1 cellular context compared by ENCODE assay signal in the genomic region with DNA sequence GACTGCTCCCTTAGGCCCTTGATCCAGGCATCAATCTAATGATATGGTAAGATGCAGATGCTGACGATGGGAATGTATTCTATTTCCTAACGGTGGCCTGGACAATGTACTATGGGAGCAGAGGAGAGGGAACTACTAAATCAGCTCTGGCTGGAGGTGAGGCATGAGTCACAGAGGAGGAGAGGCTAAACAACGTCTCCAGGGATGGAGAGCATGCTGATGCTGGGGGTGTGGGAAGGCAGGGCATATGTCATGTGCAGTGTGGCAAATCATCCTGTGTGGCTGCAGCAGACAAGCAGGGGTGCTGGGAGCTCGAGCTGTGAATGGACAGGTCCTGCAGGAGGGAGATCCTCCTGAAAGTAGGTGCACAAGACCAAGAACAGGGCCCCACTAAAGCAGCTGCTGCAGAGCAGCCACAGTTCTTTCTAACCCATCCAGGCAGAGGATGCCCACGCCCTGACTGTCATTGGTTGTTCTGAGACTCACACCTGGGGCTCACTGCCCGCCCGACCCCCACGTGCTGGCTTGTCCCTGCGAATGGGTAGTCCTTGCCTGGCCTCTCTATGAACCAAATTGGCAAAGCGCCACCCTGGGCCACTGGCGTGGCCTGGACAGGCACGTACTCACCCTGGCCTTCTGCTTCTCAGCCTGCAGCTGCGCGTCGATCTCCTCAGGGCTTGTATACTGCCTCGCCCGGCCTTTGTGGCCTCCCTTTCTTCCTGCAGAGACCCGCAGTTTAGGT.
TF ChIP-seq lines count a peak whose summit lies in the region.

No MANE protein-coding gene starts in this region.

TF ChIP-seq in GM23338, 12 proteins besides CTCF, POLR2A, EP300 and RAD21 (continued from another document):
- TF ChIP-seq JUNB (IDR thresholded peaks at IDR 0.05; ENCODE audit: unreplicated experiment) (no peak), CREB1 (CRISPR knock-in tag; IDR thresholded peaks at IDR 0.05; ENCODE audit: low read depth) (no peak)
- TF ChIP-seq, protein P1, sequence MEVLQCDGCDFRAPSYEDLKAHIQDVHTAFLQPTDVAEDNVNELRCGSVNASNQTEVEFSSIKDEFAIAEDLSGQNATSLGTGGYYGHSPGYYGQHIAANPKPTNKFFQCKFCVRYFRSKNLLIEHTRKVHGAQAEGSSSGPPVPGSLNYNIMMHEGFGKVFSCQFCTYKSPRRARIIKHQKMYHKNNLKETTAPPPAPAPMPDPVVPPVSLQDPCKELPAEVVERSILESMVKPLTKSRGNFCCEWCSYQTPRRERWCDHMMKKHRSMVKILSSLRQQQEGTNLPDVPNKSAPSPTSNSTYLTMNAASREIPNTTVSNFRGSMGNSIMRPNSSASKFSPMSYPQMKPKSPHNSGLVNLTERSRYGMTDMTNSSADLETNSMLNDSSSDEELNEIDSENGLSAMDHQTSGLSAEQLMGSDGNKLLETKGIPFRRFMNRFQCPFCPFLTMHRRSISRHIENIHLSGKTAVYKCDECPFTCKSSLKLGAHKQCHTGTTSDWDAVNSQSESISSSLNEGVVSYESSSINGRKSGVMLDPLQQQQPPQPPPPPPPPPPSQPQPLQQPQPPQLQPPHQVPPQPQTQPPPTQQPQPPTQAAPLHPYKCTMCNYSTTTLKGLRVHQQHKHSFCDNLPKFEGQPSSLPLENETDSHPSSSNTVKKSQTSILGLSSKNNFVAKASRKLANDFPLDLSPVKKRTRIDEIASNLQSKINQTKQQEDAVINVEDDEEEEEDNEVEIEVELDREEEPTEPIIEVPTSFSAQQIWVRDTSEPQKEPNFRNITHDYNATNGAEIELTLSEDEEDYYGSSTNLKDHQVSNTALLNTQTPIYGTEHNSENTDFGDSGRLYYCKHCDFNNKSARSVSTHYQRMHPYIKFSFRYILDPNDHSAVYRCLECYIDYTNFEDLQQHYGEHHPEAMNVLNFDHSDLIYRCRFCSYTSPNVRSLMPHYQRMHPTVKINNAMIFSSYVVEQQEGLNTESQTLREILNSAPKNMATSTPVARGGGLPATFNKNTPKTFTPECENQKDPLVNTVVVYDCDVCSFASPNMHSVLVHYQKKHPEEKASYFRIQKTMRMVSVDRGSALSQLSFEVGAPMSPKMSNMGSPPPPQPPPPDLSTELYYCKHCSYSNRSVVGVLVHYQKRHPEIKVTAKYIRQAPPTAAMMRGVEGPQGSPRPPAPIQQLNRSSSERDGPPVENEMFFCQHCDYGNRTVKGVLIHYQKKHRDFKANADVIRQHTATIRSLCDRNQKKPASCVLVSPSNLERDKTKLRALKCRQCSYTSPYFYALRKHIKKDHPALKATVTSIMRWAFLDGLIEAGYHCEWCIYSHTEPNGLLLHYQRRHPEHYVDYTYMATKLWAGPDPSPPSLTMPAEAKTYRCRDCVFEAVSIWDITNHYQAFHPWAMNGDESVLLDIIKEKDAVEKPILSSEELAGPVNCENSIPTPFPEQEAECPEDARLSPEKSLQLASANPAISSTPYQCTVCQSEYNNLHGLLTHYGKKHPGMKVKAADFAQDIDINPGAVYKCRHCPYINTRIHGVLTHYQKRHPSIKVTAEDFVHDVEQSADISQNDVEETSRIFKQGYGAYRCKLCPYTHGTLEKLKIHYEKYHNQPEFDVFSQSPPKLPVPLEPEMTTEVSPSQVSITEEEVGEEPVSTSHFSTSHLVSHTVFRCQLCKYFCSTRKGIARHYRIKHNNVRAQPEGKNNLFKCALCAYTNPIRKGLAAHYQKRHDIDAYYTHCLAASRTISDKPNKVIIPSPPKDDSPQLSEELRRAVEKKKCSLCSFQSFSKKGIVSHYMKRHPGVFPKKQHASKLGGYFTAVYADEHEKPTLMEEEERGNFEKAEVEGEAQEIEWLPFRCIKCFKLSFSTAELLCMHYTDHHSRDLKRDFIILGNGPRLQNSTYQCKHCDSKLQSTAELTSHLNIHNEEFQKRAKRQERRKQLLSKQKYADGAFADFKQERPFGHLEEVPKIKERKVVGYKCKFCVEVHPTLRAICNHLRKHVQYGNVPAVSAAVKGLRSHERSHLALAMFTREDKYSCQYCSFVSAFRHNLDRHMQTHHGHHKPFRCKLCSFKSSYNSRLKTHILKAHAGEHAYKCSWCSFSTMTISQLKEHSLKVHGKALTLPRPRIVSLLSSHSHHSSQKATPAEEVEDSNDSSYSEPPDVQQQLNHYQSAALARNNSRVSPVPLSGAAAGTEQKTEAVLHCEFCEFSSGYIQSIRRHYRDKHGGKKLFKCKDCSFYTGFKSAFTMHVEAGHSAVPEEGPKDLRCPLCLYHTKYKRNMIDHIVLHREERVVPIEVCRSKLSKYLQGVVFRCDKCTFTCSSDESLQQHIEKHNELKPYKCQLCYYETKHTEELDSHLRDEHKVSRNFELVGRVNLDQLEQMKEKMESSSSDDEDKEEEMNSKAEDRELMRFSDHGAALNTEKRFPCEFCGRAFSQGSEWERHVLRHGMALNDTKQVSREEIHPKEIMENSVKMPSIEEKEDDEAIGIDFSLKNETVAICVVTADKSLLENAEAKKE (CRISPR knock-in tag; IDR thresholded peaks at IDR 0.05), result no peak
- TF ChIP-seq, protein P2, sequence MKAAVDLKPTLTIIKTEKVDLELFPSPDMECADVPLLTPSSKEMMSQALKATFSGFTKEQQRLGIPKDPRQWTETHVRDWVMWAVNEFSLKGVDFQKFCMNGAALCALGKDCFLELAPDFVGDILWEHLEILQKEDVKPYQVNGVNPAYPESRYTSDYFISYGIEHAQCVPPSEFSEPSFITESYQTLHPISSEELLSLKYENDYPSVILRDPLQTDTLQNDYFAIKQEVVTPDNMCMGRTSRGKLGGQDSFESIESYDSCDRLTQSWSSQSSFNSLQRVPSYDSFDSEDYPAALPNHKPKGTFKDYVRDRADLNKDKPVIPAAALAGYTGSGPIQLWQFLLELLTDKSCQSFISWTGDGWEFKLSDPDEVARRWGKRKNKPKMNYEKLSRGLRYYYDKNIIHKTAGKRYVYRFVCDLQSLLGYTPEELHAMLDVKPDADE (IDR thresholded peaks at IDR 0.05), result no peak
